35 cellular contexts compared by ENCODE assay signal in the genomic region with DNA sequence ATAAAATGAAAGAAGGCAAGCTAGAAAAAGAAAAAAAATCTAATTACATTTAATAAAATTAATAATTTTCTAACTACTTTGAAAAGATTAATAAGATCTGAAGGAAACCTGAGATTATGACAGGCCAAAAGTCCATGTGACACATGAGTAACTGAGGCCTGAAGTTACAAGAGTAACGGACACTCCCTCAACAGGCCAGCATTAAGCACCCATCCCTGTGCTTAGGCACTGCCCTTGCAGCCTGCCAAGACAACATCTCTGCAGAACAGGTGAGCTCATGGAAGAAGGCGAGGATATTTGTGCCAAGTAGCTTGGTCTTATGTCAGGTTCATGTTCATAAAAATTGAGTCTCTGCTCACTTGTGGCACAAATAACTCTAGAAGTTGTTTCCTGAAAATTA.
"Had no signal": no experiment of that assay in that cellular context is flagged by ENCODE, and none has a peak within 500 bp of the region (broad histone marks: within the 10 kb centered on the region; RNA-seq: fewer than 3 reads in every experiment).

No MANE protein-coding gene starts in this region.

- H3K9ac ChIP-seq: KMS-11 had no signal

- DNase-seq: Karpas-422, Kasumi-1, KG1, MG63, MM.1S, MV-4-11, NCI-H1048, NCI-H1092, NCI-H1092 treated with DMSO at 0.1 percent for 48 hours, NCI-H1105, NCI-H1105 treated with DMSO at 0.1 percent for 48 hours, NCI-H1417, NCI-H1417 treated with DMSO at 0.1 percent for 48 hours, NCI-H1436, NCI-H1436 treated with DMSO at 0.1 percent for 48 hours, NCI-H146, NCI-H1694, NCI-H1694 treated with DMSO at 0.1 percent for 48 hours, NCI-H187, NCI-H187 treated with DMSO at 0.1 percent for 48 hours, NCI-H1930, NCI-H2029, NCI-H2029 treated with DMSO at 0.1 percent for 48 hours, NCI-H2081, NCI-H2081 treated with DMSO at 0.1 percent for 48 hours, NCI-H2107, NCI-H2171, NCI-H2171 treated with DMSO at 0.1 percent for 48 hours, NCI-H2227 treated with DMSO at 0.1 percent for 48 hours, NCI-H226, NCI-H345, NCI-H446, NCI-H446 treated with DMSO at 0.1 percent for 48 hours, NCI-H510A had no signal

- H3K9me3 ChIP-seq: MG63 had no signal

- H3K27me3 ChIP-seq: MG63 had no signal

- H3K4me3 ChIP-seq: MG63 had no signal

- H3K4me2 ChIP-seq: KMS-11 had no signal

- H3K27ac ChIP-seq: KMS-11 had no signal
